ENCODE assay signal across 8 cellular contexts in genomic region chr17:49952209-49952911, GRCh38. TPM values are rescaled to one million over a fixed set of nuclear protein-coding genes. Genes with fewer than 3 reads are reported as not detected.
A peak's percentile ranks its signal among the peaks of the same experiment; 100 is the strongest.
DNase-seq lines count a peak whose midpoint lies in the region; ATAC-seq and TF ChIP-seq lines count a peak whose summit lies in the region.

No MANE protein-coding gene starts in this region.

- intact Hi-C loops in CD14-positive monocyte (cut with micrococcal nuclease) = loop anchor here (1.0 kb wide), 2 partner anchors 44 to 46 kb away; no protein-coding TSS in a partner anchor
- intact Hi-C loops in mucosa of descending colon (cut with DNase I, micrococcal nuclease) = no loop called here

- CTCF ChIA-PET in HEK293 (lab: Yijun Ruan, JAX) = interaction anchor here (0.6 to 4.1 kb wide), 42 partner anchors 10 to 1823 kb away, joined by 3 to 196 read pairs (median 8); partner anchors contain the start of gene DLX3

- no peaks in the 10 kb centered on the region for H3K36me3 Mint-ChIP-seq in CD14-positive monocyte

- DNase-seq in CD14-positive monocyte (ENCODE audit: low spot score) = peak; percentile 73
- DNase-seq in NCI-H526 treated with DMSO at 0.1 percent for 48 hours (lab: John Stamatoyannopoulos, UW) = peak; percentile 72
- DNase-seq in activated CD4-positive, alpha-beta T cell treated with anti-CD3 and anti-CD28 coated beads, Interleukin-2, amount 50 U/mL, for 4 hours = peak; percentile 77 to 81
- peak; percentile 67 for DNase-seq in effector CD4-positive, alpha-beta T cell
- DNase-seq in mucosa of descending colon = peak; percentile 67 to 94 (median 89)
- DNase-seq in stimulated activated CD8-positive, alpha-beta memory T cell treated with anti-CD3 and anti-CD28 coated beads, Interleukin-7, amount 100 ng/mL, for 1 hour (ENCODE audit: low read depth in 2 of 2) = peak; percentile 49 to 74

- H3K27ac ChIP-seq in HEK293 (ENCODE audit: extremely low read depth, low read depth, low read length) = no peak overlapping the region

- peaks cover 0 to 4% (median 0%) of the 10 kb centered on the region in 7 donors for H3K9me3 Mint-ChIP-seq in CD14-positive monocyte

- ATAC-seq in mucosa of descending colon (peak; percentile 92), GM18498 (IDR thresholded peaks at IDR 0.05; ENCODE audit: unreplicated experiment) (no peak)

- POLR2A ChIA-PET in HEK293 (lab: Yijun Ruan, JAX) = interaction anchor here (0.6 to 2.2 kb wide), 4 partner anchors 43 to 447 kb away, joined by 3 to 17 read pairs (median 7); partner anchors contain the start of gene DLX3

- no peak overlapping the region for H3K27ac Mint-ChIP-seq in CD14-positive monocyte

- H3K36me3 ChIP-seq in HEK293 (ENCODE audit: control insufficient read depth in 2 of 2, insufficient read depth in 1 of 2, low read length in 2 of 2) (no peaks in the 10 kb centered on the region), mucosa of descending colon (ENCODE audit: low read depth) (no peaks in the 10 kb centered on the region)

- peak overlapping the region in 1 of 2 donors; percentile 60 for H3K4me3 Mint-ChIP-seq in CD14-positive monocyte

- no peaks in the 10 kb centered on the region for H3K9me3 ChIP-seq in HEK293 (ENCODE audit: control insufficient read depth, insufficient read depth, low read depth, low read length)
- no peaks in the 10 kb centered on the region for H3K9me3 ChIP-seq in mucosa of descending colon

- H3K4me3 ChIP-seq in HEK293 (ENCODE audit: low read depth, low read length) = no peak overlapping the region
- no peak overlapping the region for H3K4me3 ChIP-seq in mucosa of descending colon

- peaks cover 53 to 76% (median 59%) of the 10 kb centered on the region in 3 donors for H3K27me3 Mint-ChIP-seq in CD14-positive monocyte (ENCODE audit: low read depth in 3 of 3)

- TF ChIP-seq CTCF in CD14-positive monocyte (IDR thresholded peaks at IDR 0.05) = peak; percentile 96
- TF ChIP-seq CTCF in HEK293 (tag by site-specific recombination; IDR thresholded peaks at IDR 0.05) = peak; percentile 84
- TF ChIP-seq CTCF in mucosa of descending colon (IDR thresholded peaks at IDR 0.05) = peak; percentile 86

- H3K4me1 Mint-ChIP-seq in CD14-positive monocyte = peaks cover 6% of the 10 kb centered on the region

- H3K4me1 ChIP-seq in HEK293 (ENCODE audit: control insufficient read depth, insufficient read depth, low read length) (no peaks in the 10 kb centered on the region), mucosa of descending colon (ENCODE audit: low read depth) (no peaks in the 10 kb centered on the region)

TF ChIP-seq in HEK293, 187 proteins besides CTCF, POLR2A, EP300 and RAD21 (continues in another document):
- 0 out of 2 replicates have a peak, but pooled peaks have one; percentile 9 for TF ChIP-seq ZIC2 (tag by site-specific recombination; IDR thresholded peaks at IDR 0.05)
- TF ChIP-seq ZNF174 (tag by site-specific recombination; IDR thresholded peaks at IDR 0.05) = no peak
- no peak for TF ChIP-seq ZNF140 (tag by site-specific recombination; IDR thresholded peaks at IDR 0.05)
- TF ChIP-seq ZBTB26 (tag by site-specific recombination; optimal IDR thresholded peaks at IDR 0.05) = no peak
- TF ChIP-seq WT1 (tag by site-specific recombination; IDR thresholded peaks at IDR 0.05) = no peak
- TF ChIP-seq ZNF596 (tag by site-specific recombination; IDR thresholded peaks at IDR 0.05) = no peak
- TF ChIP-seq ZNF660 (tag by site-specific recombination; IDR thresholded peaks at IDR 0.05) = peak; percentile 48; the same call in 1 of the 2 replicates
- no peak for TF ChIP-seq ZNF677 (tag by site-specific recombination; IDR thresholded peaks at IDR 0.05)
- TF ChIP-seq ZFHX2 (tag by site-specific recombination; conservative IDR thresholded peaks at IDR 0.05) = no peak
- no peak for TF ChIP-seq ZNF548 (tag by site-specific recombination; IDR thresholded peaks at IDR 0.05)
- no peak; the same call in 1 of the 2 replicates for TF ChIP-seq ZBTB17 (tag by site-specific recombination; IDR thresholded peaks at IDR 0.05)
- no peak for TF ChIP-seq BCL11A (tag by site-specific recombination; IDR thresholded peaks at IDR 0.05; ENCODE audit: low read depth)
- TF ChIP-seq ZEB2 (tag by site-specific recombination; IDR thresholded peaks at IDR 0.05) = peak; percentile 67
- 0 out of 2 replicates have a peak, but pooled peaks have one; percentile 41 for TF ChIP-seq ZNF391 (tag by site-specific recombination; IDR thresholded peaks at IDR 0.05; ENCODE audit: borderline replicate concordance, low read depth)
- TF ChIP-seq KLF10 (tag by site-specific recombination; IDR thresholded peaks at IDR 0.05) = no peak
- TF ChIP-seq ZNF768 (tag by site-specific recombination; IDR thresholded peaks at IDR 0.05) = no peak
- peak; percentile 61; the same call in 1 of the 2 replicates for TF ChIP-seq ZSCAN30 (tag by site-specific recombination; IDR thresholded peaks at IDR 0.05)
- no peak for TF ChIP-seq BCL11B (tag by site-specific recombination; IDR thresholded peaks at IDR 0.05; ENCODE audit: low read depth)
- peak; percentile 53; the same call in 1 of the 2 replicates for TF ChIP-seq ZNF335 (tag by site-specific recombination; conservative IDR thresholded peaks at IDR 0.05)
- no peak for TF ChIP-seq ZBTB49 (tag by site-specific recombination; IDR thresholded peaks at IDR 0.05; ENCODE audit: low read depth)
- peak; percentile 67 for TF ChIP-seq ZNF654 (tag by site-specific recombination; IDR thresholded peaks at IDR 0.05; ENCODE audit: low read depth)
- TF ChIP-seq FEZF1 (tag by site-specific recombination; IDR thresholded peaks at IDR 0.05) = no peak
- TF ChIP-seq ZNF600 (tag by site-specific recombination; IDR thresholded peaks at IDR 0.05) = peak; percentile 54
- TF ChIP-seq ZNF366 (tag by site-specific recombination; conservative IDR thresholded peaks at IDR 0.05) = no peak
- no peak for TF ChIP-seq ZNF777 (tag by site-specific recombination; IDR thresholded peaks at IDR 0.05; ENCODE audit: borderline replicate concordance)
- TF ChIP-seq ZNF2 (tag by site-specific recombination; IDR thresholded peaks at IDR 0.05) = peak; percentile 58; the same call in 1 of the 2 replicates
- TF ChIP-seq ZNF398 (tag by site-specific recombination; IDR thresholded peaks at IDR 0.05) = no peak
- no peak for TF ChIP-seq ZNF350 (tag by site-specific recombination; IDR thresholded peaks at IDR 0.05)
- no peak for TF ChIP-seq ZNF747 (tag by site-specific recombination; IDR thresholded peaks at IDR 0.05)
- no peak for TF ChIP-seq ZNF521 (tag by site-specific recombination; IDR thresholded peaks at IDR 0.05)

RNA-seq across cellular contexts. Expression of gene DLX4, which starts 16.6 kb away (rescaled TPM):
- under 1 TPM in 1 of 2 donors, not detected in 1; 0.20 TPM for polyA plus RNA-seq in CD14-positive monocyte
- under 1 TPM; 0.14 to 0.60 (median 0.24) TPM for total RNA-seq in mucosa of descending colon

RNA-seq across cellular contexts. Expression of gene DLX3, which starts 42.7 kb away (rescaled TPM):
- not detected for polyA plus RNA-seq in CD14-positive monocyte
- under 1 TPM in 1 of 3 donors, not detected in 2; 0.22 TPM for total RNA-seq in mucosa of descending colon

Comparison
In these comparisons a context has a peak if more than half of its experiments do, and no peak if none do; other contexts are left out.
1. intact Hi-C loops: an anchor here in CD14-positive monocyte (1.0 kb wide); none called in mucosa of descending colon.